8 cellular contexts compared by ENCODE assay signal in genomic region chr12:6452245-6452731, GRCh38. TPM values are rescaled to one million over a fixed set of nuclear protein-coding genes. Genes with fewer than 3 reads are reported as not detected.
DNase-seq lines count a peak whose midpoint lies in the region.

No MANE protein-coding gene starts in this region.

- peak overlapping the region; percentile 77 to 97 for H3K4me3 ChIP-seq in muscle layer of duodenum (ENCODE audit: low read depth in 1 of 2, low read length in 2 of 2)

- H3K27me3 ChIP-seq in muscle layer of duodenum (ENCODE audit: low read depth, low read length), result no peaks in the 10 kb centered on the region

- no peaks in the 10 kb centered on the region for H3K9me3 ChIP-seq in muscle layer of duodenum (ENCODE audit: control insufficient read depth in 1 of 2, low read length in 2 of 2)

- DNase-seq in activated CD8-positive, alpha-beta memory T cell treated with anti-CD3 and anti-CD28 coated beads for 24 hours, result peak; percentile 84
- no peak for DNase-seq in activated CD8-positive, alpha-beta memory T cell treated with anti-CD3 and anti-CD28 coated beads, Interleukin-2, amount 50 U/mL, for 4 hours
- DNase-seq in SK-MEL-5 (ENCODE audit: low read depth, low spot score) (peak; percentile 46), epidermal melanocyte (ENCODE audit: insufficient read length, low spot score) (peak; percentile 20), SHP77 (lab: John Stamatoyannopoulos, UW) (no peak), NCI-H2196 treated with DMSO at 0.1 percent for 48 hours (lab: John Stamatoyannopoulos, UW; ENCODE audit: unreplicated experiment) (no peak), NCI-H1436 (lab: John Stamatoyannopoulos, UW) (no peak)

- H3K36me3 ChIP-seq in muscle layer of duodenum (ENCODE audit: control insufficient read depth in 1 of 2, insufficient read depth in 2 of 2, low read length in 2 of 2), result peaks cover 15 to 24% of the 10 kb centered on the region in 2 donors

- in situ Hi-C loops in SK-MEL-5 (cut with HindIII; ENCODE audit: low pct_unique_long_range_greater_than_20kb, low sequenced_read_pairs), result no loop called here

- peak overlapping the region; percentile 97 for H3K27ac ChIP-seq in muscle layer of duodenum (ENCODE audit: low read length)

- H3K4me1 ChIP-seq in muscle layer of duodenum (ENCODE audit: control insufficient read depth in 1 of 2, insufficient read depth in 2 of 2, low read length in 2 of 2), result peaks cover 14 to 31% of the 10 kb centered on the region in 2 donors

RNA-seq across cellular contexts. Expression of gene TAPBPL, which starts 0.4 kb away (rescaled TPM):
- total RNA-seq in SK-MEL-5 (2014; rRNA removed; shearing (Covaris generic)), result 24.1 and 31.2 TPM in 2 replicates
- polyA plus RNA-seq in SK-MEL-5 (2015; cell fraction: cytosol; rRNA removed), result 36.7 and 42.6 TPM in 2 replicates
- polyA plus RNA-seq in SK-MEL-5 (2015; cell fraction: nucleus; rRNA removed), result 18.5 and 30.5 TPM in 2 replicates

RNA-seq across cellular contexts. Expression of gene CD27, which starts 7.5 kb away (rescaled TPM):
- not detected in 2 replicates for total RNA-seq in SK-MEL-5 (2014; rRNA removed; shearing (Covaris generic))
- polyA plus RNA-seq in SK-MEL-5 (2015; cell fraction: cytosol; rRNA removed), result not detected in 2 replicates
- not detected in 2 replicates for polyA plus RNA-seq in SK-MEL-5 (2015; cell fraction: nucleus; rRNA removed)

RNA-seq across cellular contexts. Expression of gene VAMP1, which starts 18.2 kb away (rescaled TPM):
- 0.59 and 2.7 TPM in 2 replicates for total RNA-seq in SK-MEL-5 (2014; rRNA removed; shearing (Covaris generic))
- polyA plus RNA-seq in SK-MEL-5 (2015; cell fraction: cytosol; rRNA removed), result 0.70 and 2.7 TPM in 2 replicates
- polyA plus RNA-seq in SK-MEL-5 (2015; cell fraction: nucleus; rRNA removed), result 85.1 and 91.7 TPM in 2 replicates

RNA-seq across cellular contexts. Expression of gene MRPL51, which starts 40.8 kb away (rescaled TPM):
- 252 and 261 TPM in 2 replicates for total RNA-seq in SK-MEL-5 (2014; rRNA removed; shearing (Covaris generic))
- polyA plus RNA-seq in SK-MEL-5 (2015; cell fraction: cytosol; rRNA removed), result 92.9 and 155 TPM in 2 replicates
- 13.1 and 18.8 TPM in 2 replicates for polyA plus RNA-seq in SK-MEL-5 (2015; cell fraction: nucleus; rRNA removed)

RNA-seq across cellular contexts. Expression of gene NCAPD2, which starts 41.6 kb away (rescaled TPM):
- total RNA-seq in SK-MEL-5 (2014; rRNA removed; shearing (Covaris generic)), result 53.5 and 56.4 TPM in 2 replicates
- polyA plus RNA-seq in SK-MEL-5 (2015; cell fraction: cytosol; rRNA removed), result 87.3 and 123 TPM in 2 replicates
- polyA plus RNA-seq in SK-MEL-5 (2015; cell fraction: nucleus; rRNA removed), result 75.3 and 84.0 TPM in 2 replicates

Comparison
In these comparisons a context has a peak if more than half of its experiments do, and no peak if none do; other contexts are left out.
1. DNase-seq: peak in activated CD8-positive, alpha-beta memory T cell treated with anti-CD3 and anti-CD28 coated beads for 24 hours (single experiment), SK-MEL-5 (single experiment) and epidermal melanocyte (single experiment); none in activated CD8-positive, alpha-beta memory T cell treated with anti-CD3 and anti-CD28 coated beads, Interleukin-2, amount 50 U/mL, for 4 hours (single experiment), SHP77 (0 of 2), NCI-H2196 treated with DMSO at 0.1 percent for 48 hours (single experiment) and NCI-H1436 (single experiment).